ENCODE assay signal across 8 cellular contexts in the genomic region with DNA sequence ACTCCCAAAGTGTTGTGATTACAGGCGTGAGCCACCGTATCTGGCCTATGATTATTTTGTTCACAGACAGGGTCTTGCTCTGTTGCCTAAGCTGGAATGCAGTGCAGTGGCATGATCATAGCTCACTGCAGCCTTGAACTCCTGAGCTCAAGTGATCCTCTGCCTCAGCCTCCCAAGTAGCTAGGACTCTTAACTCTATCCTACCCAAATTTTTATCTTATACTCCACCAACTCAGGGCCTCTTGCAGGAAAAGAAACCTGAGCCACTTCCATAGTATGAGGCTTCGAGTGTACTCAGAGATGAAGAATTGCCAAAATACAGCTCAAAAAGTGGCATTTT. TPM values are rescaled to one million over a fixed set of nuclear protein-coding genes. Genes with fewer than 3 reads are reported as not detected.
DNase-seq lines count a peak whose midpoint lies in the region; TF ChIP-seq lines count a peak whose summit lies in the region.

No MANE protein-coding gene starts in this region.

- H3K36me3 Mint-ChIP-seq in nephron progenitor cell (ENCODE audit: low read depth), result peaks cover 33% of the 10 kb centered on the region

- H3K9me3 ChIP-seq in BLaER1 treated with 17β-estradiol and CSF1 and Interleukin-3, amounts not matched to agents 10 nM and 100 nM (replicated peaks in 1 of 11), result no peaks in the 10 kb centered on the region
- H3K9me3 ChIP-seq in MG63, result no peaks in the 10 kb centered on the region

- intact Hi-C loops in dorsolateral prefrontal cortex (cut with DNase I), result loop anchor here (5.0 kb wide), 1 partner anchor 50 kb away; no protein-coding TSS in a partner anchor

- no peaks in the 10 kb centered on the region for H3K9me3 Mint-ChIP-seq in nephron progenitor cell

- H3K4me3 Mint-ChIP-seq in nephron progenitor cell, result peak overlapping the region; percentile 90

- H3K27ac Mint-ChIP-seq in nephron progenitor cell, result peak overlapping the region; percentile 99

- H3K36me3 ChIP-seq in BLaER1 treated with 17β-estradiol and CSF1 and Interleukin-3, amounts not matched to agents 10 nM and 100 nM, result peaks cover 35 to 67% (median 61%) of the 10 kb centered on the region in 11 experiments
- peaks cover 12% of the 10 kb centered on the region for H3K36me3 ChIP-seq in MG63

- H3K4me2 ChIP-seq in BLaER1 treated with 17β-estradiol and CSF1 and Interleukin-3, amounts not matched to agents 10 nM and 100 nM, result peak overlapping the region; percentile 79 to 94 (median 89)

- H3K4me1 ChIP-seq in BLaER1 treated with 17β-estradiol and CSF1 and Interleukin-3, amounts not matched to agents 10 nM and 100 nM, result peaks cover 20 to 44% (median 24%) of the 10 kb centered on the region in 10 experiments

- no peaks in the 10 kb centered on the region for H3K27me3 Mint-ChIP-seq in nephron progenitor cell (ENCODE audit: low read depth, poor library complexity)

- peak overlapping the region; percentile 77 to 90 (median 83); a peak in 21 of 22 replicates for H3K9ac ChIP-seq in BLaER1 treated with 17β-estradiol and CSF1 and Interleukin-3, amounts not matched to agents 10 nM and 100 nM

- peak overlapping the region in 10 of 11 experiments; percentile 75 to 86 (median 82); a peak in 15 of 22 replicates for H3K27ac ChIP-seq in BLaER1 treated with 17β-estradiol and CSF1 and Interleukin-3, amounts not matched to agents 10 nM and 100 nM
- H3K27ac ChIP-seq in dorsolateral prefrontal cortex, result peak overlapping the region in 40 of 59 donors; percentile 64 to 96 (median 89)

- peaks cover 34% of the 10 kb centered on the region for H3K4me1 Mint-ChIP-seq in nephron progenitor cell

- DNase-seq in MG63 (no peak), dorsolateral prefrontal cortex (no peak), nephron progenitor cell (no peak), NCI-H1105 treated with DMSO at 0.1 percent for 48 hours (lab: John Stamatoyannopoulos, UW) (no peak), hypothalamus (lab: John Stamatoyannopoulos, UW) (no peak), COR-L47 (lab: John Stamatoyannopoulos, UW) (no peak), T1000 (lab: John Stamatoyannopoulos, UW) (no peak)

- TF ChIP-seq CTCF in dorsolateral prefrontal cortex (IDR thresholded peaks at IDR 0.05 in 54 of 56, conservative IDR thresholded peaks at IDR 0.05 in 2 of 56; ENCODE audit: low read depth in 1 of 56, partially characterized antibody in 56 of 56), result no peak
- no peak for TF ChIP-seq CTCF in nephron progenitor cell (IDR thresholded peaks at IDR 0.05)

- H3K4me3 ChIP-seq in BLaER1 treated with 17β-estradiol and CSF1 and Interleukin-3, amounts not matched to agents 10 nM and 100 nM, result peak overlapping the region; percentile 69 to 82 (median 75)
- peak overlapping the region; percentile 73 for H3K4me3 ChIP-seq in MG63
- peak overlapping the region; percentile 63 to 99 (median 87) for H3K4me3 ChIP-seq in dorsolateral prefrontal cortex

- no peaks in the 10 kb centered on the region for H3K27me3 ChIP-seq in BLaER1 treated with 17β-estradiol and CSF1 and Interleukin-3, amounts not matched to agents 10 nM and 100 nM
- H3K27me3 ChIP-seq in MG63 (no peaks in the 10 kb centered on the region), dorsolateral prefrontal cortex (no peaks in the 10 kb centered on the region)

- H4K20me1 ChIP-seq in BLaER1 treated with 17β-estradiol and CSF1 and Interleukin-3, amounts not matched to agents 10 nM and 100 nM, result no peaks in the 10 kb centered on the region; a peak in 1 of 22 replicates

RNA-seq across cellular contexts. Expression of a gene that starts 0.8 kb away (rescaled TPM):
- 48.5 and 68.3 TPM in 2 replicates for total RNA-seq in MG63 (2014; rRNA removed; shearing (Covaris generic); ENCODE audit: low replicate concordance)
- total RNA-seq in dorsolateral prefrontal cortex, result 10 to 100 TPM; 17.6 to 53.8 (median 31.3) TPM

RNA-seq across cellular contexts. Expression of a gene that starts 1.1 kb away (rescaled TPM):
- total RNA-seq in MG63 (2014; rRNA removed; shearing (Covaris generic); ENCODE audit: low replicate concordance), result 16.3 and 29.8 TPM in 2 replicates
- total RNA-seq in dorsolateral prefrontal cortex, result 10 to 100 TPM; 11.9 to 45.9 (median 24.6) TPM
